8 cellular contexts compared by ENCODE assay signal in genomic region chr1:234970731-234971476, GRCh38.
DNase-seq lines count a peak whose midpoint lies in the region; ATAC-seq and TF ChIP-seq lines count a peak whose summit lies in the region.

No MANE protein-coding gene starts in this region.

- no peak for TF ChIP-seq POLR2A in suprapubic skin (IDR thresholded peaks at IDR 0.05)

- H3K4me1 ChIP-seq in SJSA1 (replicated peaks) (peaks cover 71% of the 10 kb centered on the region), lower lobe of right lung (peaks cover 57% of the 10 kb centered on the region), suprapubic skin (peaks cover 53% of the 10 kb centered on the region)

- no peak for TF ChIP-seq CTCF in dorsolateral prefrontal cortex (IDR thresholded peaks at IDR 0.05 in 54 of 56, conservative IDR thresholded peaks at IDR 0.05 in 2 of 56; ENCODE audit: low read depth in 1 of 56, partially characterized antibody in 56 of 56)
- no peak for TF ChIP-seq CTCF in lower lobe of right lung (IDR thresholded peaks at IDR 0.05)
- TF ChIP-seq CTCF in suprapubic skin (IDR thresholded peaks at IDR 0.05), result no peak

- H3K36me3 ChIP-seq in SJSA1 (no peaks in the 10 kb centered on the region), lower lobe of right lung (no peaks in the 10 kb centered on the region), suprapubic skin (no peaks in the 10 kb centered on the region)

- peak overlapping the region; percentile 90 for H3K27ac ChIP-seq in SJSA1
- peak overlapping the region; percentile 19 to 93 (median 85) for H3K27ac ChIP-seq in dorsolateral prefrontal cortex
- H3K27ac ChIP-seq in lower lobe of right lung, result peak overlapping the region; percentile 84
- H3K27ac ChIP-seq in suprapubic skin, result peak overlapping the region; percentile 87

- ATAC-seq in HG02870 (IDR thresholded peaks at IDR 0.05; ENCODE audit: unreplicated experiment) (peak; percentile 29), lower lobe of right lung (peak; percentile 65 to 86), HG02798 (IDR thresholded peaks at IDR 0.05; ENCODE audit: poor library complexity, unreplicated experiment) (no peak)

- 11% methylated on average over 12 of the region's 12 CpGs for WGBS in suprapubic skin

- TF ChIP-seq EP300 in suprapubic skin (IDR thresholded peaks at IDR 0.05), result no peak

- DNase-seq in DMS 273 treated with DMSO at 0.1 percent for 48 hours (lab: John Stamatoyannopoulos, UW), result peak; percentile 46
- DNase-seq in SJSA1 (ENCODE audit: low read depth in 1 of 2, low spot score in 2 of 2), result peak; percentile 84 to 85
- peak in 7 of 10 donors; percentile 40 to 69 (median 63) for DNase-seq in dorsolateral prefrontal cortex
- DNase-seq in lower lobe of right lung, result peak; percentile 66
- peak; percentile 84 to 88 for DNase-seq in suprapubic skin (ENCODE audit: low spot score in 2 of 2)
- no peak for DNase-seq in NOMO-1 treated with DMSO at 0.1 percent for 48 hours (lab: John Stamatoyannopoulos, UW; ENCODE audit: unreplicated experiment)

- no peaks in the 10 kb centered on the region for H3K9me3 ChIP-seq in SJSA1 (replicated peaks)
- no peaks in the 10 kb centered on the region for H3K9me3 ChIP-seq in lower lobe of right lung
- H3K9me3 ChIP-seq in suprapubic skin, result no peaks in the 10 kb centered on the region

- no peaks in the 10 kb centered on the region for H3K27me3 ChIP-seq in SJSA1 (replicated peaks)
- no peaks in the 10 kb centered on the region for H3K27me3 ChIP-seq in dorsolateral prefrontal cortex
- no peaks in the 10 kb centered on the region for H3K27me3 ChIP-seq in lower lobe of right lung (ENCODE audit: low read depth)
- H3K27me3 ChIP-seq in suprapubic skin, result no peaks in the 10 kb centered on the region

- intact Hi-C loops in dorsolateral prefrontal cortex (cut with DNase I), result loop anchor here in 1 of 2 donors (5.0 kb wide), 1 partner anchor 109 kb away; no protein-coding TSS in a partner anchor
- intact Hi-C loops in lower lobe of right lung (cut with DNase I), result no loop called here

- H3K4me3 ChIP-seq in SJSA1 (no peak overlapping the region), dorsolateral prefrontal cortex (peak overlapping the region in 34 of 59 donors; percentile 29 to 66 (median 54)), lower lobe of right lung (peak overlapping the region; percentile 35), suprapubic skin (no peak overlapping the region)

Comparison
In these comparisons a context has a peak if more than half of its experiments do, and no peak if none do; other contexts are left out.
1. H3K4me3 ChIP-seq: peak in dorsolateral prefrontal cortex (34 of 59) and lower lobe of right lung (single experiment); none in SJSA1 (single experiment) and suprapubic skin (single experiment).
2. Peak in every context shown above with its lines, with median percentiles within 50 percentile points of each other: H3K27ac ChIP-seq.